Comparison of ENCODE assay signal across 10 cellular contexts in the genomic region with DNA sequence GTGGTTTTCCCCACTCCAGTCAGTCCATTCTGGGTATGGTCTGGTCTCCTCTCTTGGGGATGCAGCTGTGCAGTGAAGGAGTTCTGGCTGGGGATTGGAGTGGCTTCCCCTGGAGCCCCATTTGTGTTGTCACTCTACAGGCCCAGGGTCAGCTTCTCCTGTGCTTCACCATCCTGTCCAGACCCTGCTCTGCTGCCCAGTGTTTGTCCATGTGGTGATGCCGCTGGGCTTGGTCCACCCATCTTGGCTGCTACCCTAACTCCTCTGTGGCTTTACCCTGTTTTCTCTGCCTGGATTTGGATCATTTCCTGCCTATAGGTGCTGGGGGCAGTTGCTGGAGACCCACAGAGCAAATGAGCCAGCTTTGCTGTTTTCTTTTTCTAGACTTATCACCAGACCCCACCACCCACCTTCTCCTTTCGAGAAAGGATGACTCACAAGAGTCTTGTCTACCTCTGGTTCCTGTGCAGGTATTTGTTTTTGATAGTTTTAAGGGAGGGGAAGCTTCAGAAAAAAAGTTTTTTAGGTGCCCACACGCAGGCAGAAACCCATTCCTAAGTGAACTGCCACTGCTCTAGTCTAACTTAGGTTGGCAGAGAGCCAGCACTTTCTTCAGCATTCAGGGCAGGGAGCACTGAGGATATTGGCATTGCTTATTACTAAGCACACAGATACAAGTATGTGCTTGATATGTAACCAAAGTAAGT. TPM values are rescaled to one million over a fixed set of nuclear protein-coding genes. Genes with fewer than 3 reads are reported as not detected.
DNase-seq lines count a peak whose midpoint lies in the region; ATAC-seq and TF ChIP-seq lines count a peak whose summit lies in the region.
"Had no signal": no experiment of that assay in that cellular context is flagged by ENCODE, and none has a peak within 500 bp of the region (broad histone marks: within the 10 kb centered on the region; RNA-seq: fewer than 3 reads in every experiment).

No MANE protein-coding gene starts in this region.

- no peak for DNase-seq in CD8-positive, alpha-beta memory T cell
- peak in 7 of 61 donors; percentile 4 to 40 (median 9) for DNase-seq in caudate nucleus (lab: John Stamatoyannopoulos, UW)
- peak; percentile 38 for DNase-seq in mucosa of gallbladder (ENCODE audit: low spot score)
- no peak for DNase-seq in Calu3
- no peak for DNase-seq in esophagus muscularis mucosa (ENCODE audit: extremely low spot score)
- DNase-seq in AG08396 (ENCODE audit: low spot score) = no peak
- DNase-seq: GDM1 had no signal

- TF ChIP-seq CTCF in Calu3 (IDR thresholded peaks at IDR 0.05; ENCODE audit: unreplicated experiment) = no peak
- TF ChIP-seq CTCF in esophagus muscularis mucosa (IDR thresholded peaks at IDR 0.05) = no peak

- H3K27ac ChIP-seq in CD8-positive, alpha-beta memory T cell (ENCODE audit: low read depth, low read length) = no peak overlapping the region
- H3K27ac ChIP-seq in caudate nucleus (ENCODE audit: low read depth, low read length) (peak overlapping the region; percentile 31), esophagus muscularis mucosa (replicated peaks in 1 of 4) (peak overlapping the region in 1 of 4 donors; percentile 23)

- H3K9me3 Mint-ChIP-seq in CD8-positive, alpha-beta memory T cell = no peaks in the 10 kb centered on the region
- no peaks in the 10 kb centered on the region for H3K9me3 Mint-ChIP-seq in Calu3 (ENCODE audit: low read depth, unreplicated experiment)
- H3K9me3 Mint-ChIP-seq: IgD-negative memory B cell had no signal

- no peaks in the 10 kb centered on the region for H3K4me1 ChIP-seq in CD8-positive, alpha-beta memory T cell (ENCODE audit: insufficient read depth, low read length)
- H3K4me1 ChIP-seq in esophagus muscularis mucosa = peaks cover 14 to 43% (median 28%) of the 10 kb centered on the region in 4 donors

- peaks cover 1 to 68% (median 11%) of the 10 kb centered on the region in 3 donors for H3K36me3 Mint-ChIP-seq in CD8-positive, alpha-beta memory T cell
- peaks cover 38% of the 10 kb centered on the region for H3K36me3 Mint-ChIP-seq in Calu3 (ENCODE audit: insufficient read depth, unreplicated experiment)

- POLR2A ChIA-PET in CD8-positive, alpha-beta memory T cell (lab: Charles Lee) = no interaction called here

- WGBS in esophagus muscularis mucosa = 72% methylated on average over 3 of the region's 3 CpGs

- no TSS peak for BruUV-seq in Calu3 (replicated peaks; lab: Mats Ljungman, UMichigan)

- no peaks in the 10 kb centered on the region for H3K27me3 Mint-ChIP-seq in CD8-positive, alpha-beta memory T cell
- H3K27me3 Mint-ChIP-seq in Calu3 (ENCODE audit: unreplicated experiment) = no peaks in the 10 kb centered on the region
- H3K27me3 Mint-ChIP-seq: IgD-negative memory B cell had no signal

- TF ChIP-seq EP300 in esophagus muscularis mucosa (IDR thresholded peaks at IDR 0.05) = no peak

- H3K27ac Mint-ChIP-seq in CD8-positive, alpha-beta memory T cell = peak overlapping the region in 7 of 8 donors; percentile 29 to 91 (median 66)
- no peak overlapping the region for H3K27ac Mint-ChIP-seq in Calu3 (ENCODE audit: unreplicated experiment)

- CTCF ChIA-PET in CD8-positive, alpha-beta memory T cell (lab: Charles Lee) = interaction anchor here (0.6 to 1.2 kb wide), 2 partner anchors 34 to 100 kb away, joined by 3 read pairs; no protein-coding TSS in a partner anchor
- CTCF ChIA-PET in Calu3 (lab: Charles Lee) = no interaction called here

- H3K4me3 Mint-ChIP-seq in CD8-positive, alpha-beta memory T cell = no peak overlapping the region
- H3K4me3 Mint-ChIP-seq in Calu3 (ENCODE audit: low read depth, unreplicated experiment) = no peak overlapping the region

- no peaks in the 10 kb centered on the region for H3K9me3 ChIP-seq in CD8-positive, alpha-beta memory T cell (ENCODE audit: low read length)
- H3K9me3 ChIP-seq in esophagus muscularis mucosa = no peaks in the 10 kb centered on the region

- peaks cover 7 to 21% (median 13%) of the 10 kb centered on the region in 3 donors for H3K4me1 Mint-ChIP-seq in CD8-positive, alpha-beta memory T cell
- H3K4me1 Mint-ChIP-seq in Calu3 (ENCODE audit: low read depth, unreplicated experiment) = no peaks in the 10 kb centered on the region

- no peak overlapping the region for H3K4me3 ChIP-seq in CD8-positive, alpha-beta memory T cell (ENCODE audit: low read length)
- no peak overlapping the region for H3K4me3 ChIP-seq in esophagus muscularis mucosa

- intact Hi-C loops in Calu3 (cut with micrococcal nuclease; ENCODE audit: unreplicated experiment) = no loop called here
- intact Hi-C loops in esophagus muscularis mucosa (cut with DNase I) = no loop called here

- TF ChIP-seq POLR2A in esophagus muscularis mucosa (IDR thresholded peaks at IDR 0.05; ENCODE audit: low read depth) = no peak

- ATAC-seq in SK-N-SH treated with all-trans-retinoic acid at 6 μM for 48 hours = peak; percentile 6; the same call in 1 of the 3 replicates
- no peak for ATAC-seq in GM18861 (IDR thresholded peaks at IDR 0.05; ENCODE audit: unreplicated experiment)

- H3K36me3 ChIP-seq in CD8-positive, alpha-beta memory T cell (ENCODE audit: insufficient read depth, low read length) = peaks cover 42% of the 10 kb centered on the region
- peaks cover 25 to 83% (median 68%) of the 10 kb centered on the region in 4 donors for H3K36me3 ChIP-seq in esophagus muscularis mucosa

- H3K27me3 ChIP-seq in CD8-positive, alpha-beta memory T cell (ENCODE audit: insufficient read depth, low read length, poor library complexity, severe bottlenecking) = no peaks in the 10 kb centered on the region
- H3K27me3 ChIP-seq in esophagus muscularis mucosa = no peaks in the 10 kb centered on the region

TF ChIP-seq in SK-N-SH treated with all-trans-retinoic acid at 6 μM for 48 hours, 23 proteins besides CTCF, POLR2A, EP300 and RAD21 (continues in another document):
- no peak for TF ChIP-seq PATZ1 (CRISPR knock-in tag; IDR thresholded peaks at IDR 0.05; ENCODE audit: borderline replicate concordance)
- no peak for TF ChIP-seq RARB (CRISPR knock-in tag; IDR thresholded peaks at IDR 0.05)
- no peak for TF ChIP-seq ZNF70 (CRISPR knock-in tag; IDR thresholded peaks at IDR 0.05)
- TF ChIP-seq ZNF565 (CRISPR knock-in tag; conservative IDR thresholded peaks at IDR 0.05; ENCODE audit: low read depth) = no peak
- no peak for TF ChIP-seq CREB5 (CRISPR knock-in tag; IDR thresholded peaks at IDR 0.05; ENCODE audit: low read depth)
- no peak for TF ChIP-seq SNAI2 (CRISPR knock-in tag; IDR thresholded peaks at IDR 0.05)

RNA-seq across cellular contexts. Expression of gene ZDHHC16, which starts 8.5 kb away (rescaled TPM):
- total RNA-seq in CD8-positive, alpha-beta memory T cell = 10 to 100 TPM; 56.2 to 57.6 TPM
- 26.4 TPM for polyA plus RNA-seq in CD8-positive, alpha-beta memory T cell
- total RNA-seq in mucosa of gallbladder = 37.4 TPM
- total RNA-seq in Calu3 (2022) = 25.7 and 27.7 TPM in 2 replicates
- 10 to 100 TPM; 23.9 to 37.2 (median 28.3) TPM for total RNA-seq in esophagus muscularis mucosa

RNA-seq across cellular contexts. Expression of gene EXOSC1, which starts 8.7 kb away (rescaled TPM):
- 10 to 100 TPM; 61.0 to 64.8 TPM for total RNA-seq in CD8-positive, alpha-beta memory T cell
- 83.0 TPM for polyA plus RNA-seq in CD8-positive, alpha-beta memory T cell
- 33.8 TPM for total RNA-seq in mucosa of gallbladder
- total RNA-seq in Calu3 (2022) = 28.6 and 29.5 TPM in 2 replicates
- 10 to 100 TPM; 21.9 to 41.9 (median 30.7) TPM for total RNA-seq in esophagus muscularis mucosa

RNA-seq across cellular contexts. Expression of gene PGAM1, which starts 28.5 kb away (rescaled TPM):
- total RNA-seq in CD8-positive, alpha-beta memory T cell = 1,000 to 10,000 TPM; 1,086 to 1,097 TPM
- 309 TPM for polyA plus RNA-seq in CD8-positive, alpha-beta memory T cell
- 270 TPM for total RNA-seq in mucosa of gallbladder
- 148 and 157 TPM in 2 replicates for total RNA-seq in Calu3 (2022)
- 100 to 1,000 TPM; 282 to 381 (median 321) TPM for total RNA-seq in esophagus muscularis mucosa

RNA-seq across cellular contexts. Expression of gene MMS19, which starts 43.7 kb away (rescaled TPM):
- total RNA-seq in CD8-positive, alpha-beta memory T cell = 10 to 100 TPM; 85.7 to 89.3 TPM
- 27.5 TPM for polyA plus RNA-seq in CD8-positive, alpha-beta memory T cell
- 48.1 TPM for total RNA-seq in mucosa of gallbladder
- 39.8 and 46.5 TPM in 2 replicates for total RNA-seq in Calu3 (2022)
- 10 to 100 TPM; 46.9 to 51.4 (median 48.6) TPM for total RNA-seq in esophagus muscularis mucosa

RNA-seq across cellular contexts. Expression of gene UBTD1, which starts 44.2 kb away (rescaled TPM):
- 1 to 10 TPM; 1.9 to 2.6 TPM for total RNA-seq in CD8-positive, alpha-beta memory T cell
- polyA plus RNA-seq in CD8-positive, alpha-beta memory T cell = 2.0 TPM
- total RNA-seq in mucosa of gallbladder = 13.8 TPM
- 8.7 and 9.3 TPM in 2 replicates for total RNA-seq in Calu3 (2022)
- total RNA-seq in esophagus muscularis mucosa = 10 to 100 TPM in 3 of 4 donors, 1 to 10 TPM in 1; 4.2 to 18.4 (median 14.1) TPM
